15 cellular contexts compared by ENCODE assay signal in genomic region chr2:43358688-43359201, GRCh38.
DNase-seq lines count a peak whose midpoint lies in the region; ATAC-seq, FAIRE-seq and TF ChIP-seq lines count a peak whose summit lies in the region.
"Had no signal": no experiment of that assay in that cellular context is flagged by ENCODE, and none has a peak within 500 bp of the region (broad histone marks: within the 10 kb centered on the region; RNA-seq: fewer than 3 reads in every experiment).

No MANE protein-coding gene starts in this region.

- no peak overlapping the region for H2AFZ ChIP-seq in HepG2 (ENCODE audit: low read length)
- no peak overlapping the region for H2AFZ ChIP-seq in smooth muscle cell (ENCODE audit: low read depth)

- 2% methylated on average over 1 of the region's 1 CpG for whole genome bisulfite sequencing in HepG2 (ENCODE audit: low lambda C conversion rate)
- 13% methylated on average over 1 of the region's 1 CpG for WGBS in smooth muscle cell (ENCODE audit: low lambda C conversion rate)

- TF ChIP-seq RAD21 in HepG2 (CRISPR knock-in tag; IDR thresholded peaks at IDR 0.05), result no peak

- H3K4me2 ChIP-seq in HepG2 (ENCODE audit: low read depth, low read length) (peak overlapping the region; percentile 23), smooth muscle cell (peak overlapping the region; percentile 2)

- no peak overlapping the region for H3K4me3 ChIP-seq in HepG2 (replicated peaks in 1 of 3; ENCODE audit: insufficient read depth in 1 of 3, low read depth in 2 of 3, low read length in 3 of 3)
- no peak overlapping the region for H3K4me3 ChIP-seq in smooth muscle cell
- H3K4me3 ChIP-seq: left lung had no signal

- TF ChIP-seq CTCF in HepG2 (CRISPR knock-in tag; IDR thresholded peaks at IDR 0.05), result no peak
- TF ChIP-seq CTCF in smooth muscle cell (IDR thresholded peaks at IDR 0.05; ENCODE audit: borderline replicate concordance, insufficient read depth, poor library complexity, severe bottlenecking), result no peak

- no TSS peak for BruUV-seq in HepG2 (replicated peaks; lab: Mats Ljungman, UMichigan)

- no peak overlapping the region for H3K9ac ChIP-seq in HepG2 (ENCODE audit: insufficient read depth, low read depth, low read length)
- no peak overlapping the region for H3K9ac ChIP-seq in smooth muscle cell (ENCODE audit: low read depth)

- peak; percentile 44 for DNase-seq in NCI-H1105 treated with DMSO at 0.1 percent for 48 hours (lab: John Stamatoyannopoulos, UW)
- DNase-seq in NCI-H1105 (lab: John Stamatoyannopoulos, UW), result no peak
- peak; percentile 91 for DNase-seq in NCI-H82 treated with DMSO at 0.1 percent for 48 hours (lab: John Stamatoyannopoulos, UW; ENCODE audit: unreplicated experiment)
- peak; percentile 32 for DNase-seq in HepG2 (ENCODE audit: low spot score)
- DNase-seq in smooth muscle cell (lab: John Stamatoyannopoulos, UW; ENCODE audit: unreplicated experiment), result no peak
- no peak for DNase-seq in mesenteric fat pad (ENCODE audit: low spot score)
- DNase-seq in medulla oblongata (ENCODE audit: extremely low spot score), result no peak
- DNase-seq in SIG-M5 treated with dmso at 0.1 percent for 504 hours (lab: John Stamatoyannopoulos, UW; ENCODE audit: unreplicated experiment), result no peak
- DNase-seq: C1 segment of cervical spinal cord; DND-41; effector CD8-positive, alpha-beta T cell; left lung; NCI-H526 treated with DMSO at 0.1 percent for 48 hours; stimulated activated CD4-positive, alpha-beta T cell treated with anti-CD3 and anti-CD28 coated beads, Interleukin-15, amount 100 ng/mL, for 24 hours; stimulated activated naive CD8-positive, alpha-beta T cell treated with anti-CD3 and anti-CD28 coated beads, Interleukin-15, Interleukin-2, amounts not matched to agents 100 U/mL and 50 U/mL, for 24 hours had no signal

- intact Hi-C loops in HepG2 (cut with micrococcal nuclease; ENCODE audit: unreplicated experiment), result no loop called here

- H3F3A ChIP-seq in smooth muscle cell (ENCODE audit: low read depth), result peaks cover 19% of the 10 kb centered on the region

- ATAC-seq in HepG2, result peak; percentile 62
- ATAC-seq: left lung; stimulated activated naive CD8-positive, alpha-beta T cell treated with anti-CD3 and anti-CD28 coated beads, Interleukin-15, Interleukin-2, amounts not matched to agents 100 U/mL and 50 U/mL, for 24 hours had no signal

- TF ChIP-seq EP300 in HepG2 (IDR thresholded peaks at IDR 0.05; ENCODE audit: low read depth in 2 of 2, low read length in 2 of 2) (peak in 1 of 2 experiments; percentile 43; a peak in 1 of 4 replicates), HepG2 (CRISPR knock-in tag; IDR thresholded peaks at IDR 0.05; ENCODE audit: borderline replicate concordance) (no peak)

- H4K20me1 ChIP-seq in HepG2 (ENCODE audit: insufficient read depth, low read length), result no peaks in the 10 kb centered on the region
- no peaks in the 10 kb centered on the region for H4K20me1 ChIP-seq in smooth muscle cell (ENCODE audit: low read depth)

- H3K9me3 ChIP-seq in HepG2 (ENCODE audit: low read length) (no peaks in the 10 kb centered on the region), smooth muscle cell (replicated peaks; ENCODE audit: low read depth) (no peaks in the 10 kb centered on the region)
- H3K9me3 ChIP-seq: left lung had no signal

- no peaks in the 10 kb centered on the region for H3K36me3 ChIP-seq in HepG2 (replicated peaks in 1 of 2; ENCODE audit: control insufficient read depth in 1 of 2, insufficient read depth in 2 of 2, low read length in 2 of 2)
- no peaks in the 10 kb centered on the region for H3K36me3 ChIP-seq in smooth muscle cell (ENCODE audit: low read depth)
- H3K36me3 ChIP-seq: left lung had no signal

- H3K79me2 ChIP-seq in HepG2 (ENCODE audit: insufficient read depth, low read length), result no peaks in the 10 kb centered on the region
- no peaks in the 10 kb centered on the region for H3K79me2 ChIP-seq in smooth muscle cell (ENCODE audit: low read depth)

- H3K27me3 ChIP-seq in HepG2 (ENCODE audit: control insufficient read depth in 1 of 2, insufficient read depth in 2 of 2, low read length in 2 of 2) (no peaks in the 10 kb centered on the region), smooth muscle cell (ENCODE audit: low read depth) (no peaks in the 10 kb centered on the region)
- H3K27me3 ChIP-seq: left lung had no signal

- CTCF ChIA-PET in HepG2 (lab: Yijun Ruan, JAX; ENCODE audit: low intra/inter-chr PET ratio, low total read pairs), result no interaction called here

- H3K27ac ChIP-seq in HepG2 (ENCODE audit: extremely low read length, insufficient read depth, low read length) (peak overlapping the region; percentile 2), smooth muscle cell (ENCODE audit: low read depth) (peak overlapping the region; percentile 34)
- H3K27ac ChIP-seq: left lung had no signal

- in situ Hi-C loops in HepG2 (cut with HindIII; ENCODE audit: extremely low pct_ligation_motif_present, low pct_unique_long_range_greater_than_20kb), result no loop called here

- peaks cover 39% of the 10 kb centered on the region for H3K4me1 ChIP-seq in HepG2 (ENCODE audit: insufficient read depth, low read length)
- peaks cover 9% of the 10 kb centered on the region for H3K4me1 ChIP-seq in smooth muscle cell (ENCODE audit: low read depth)
- H3K4me1 ChIP-seq: left lung had no signal

- no peak for TF ChIP-seq POLR2A in HepG2 (IDR thresholded peaks at IDR 0.05; ENCODE audit: insufficient read depth in 1 of 2, low read depth in 2 of 2, low read length in 2 of 2)

- POLR2A ChIA-PET in HepG2 (lab: Yijun Ruan, JAX), result interaction anchor here (1.5 kb wide), 1 partner anchor 10 kb away, joined by 3 read pairs; no protein-coding TSS in a partner anchor

- no peak for FAIRE-seq in HepG2 (lab: Jason Lieb, UNC)

TF ChIP-seq in HepG2, 621 proteins besides CTCF, POLR2A, EP300 and RAD21 (continues in another document):
- no peak for TF ChIP-seq PHF20 (CRISPR knock-in tag; IDR thresholded peaks at IDR 0.05)
- no peak for TF ChIP-seq ZNF251 (CRISPR knock-in tag; IDR thresholded peaks at IDR 0.05)
- TF ChIP-seq HNF1B (CRISPR knock-in tag; IDR thresholded peaks at IDR 0.05), result no peak
- no peak for TF ChIP-seq ZNF512 (CRISPR knock-in tag; IDR thresholded peaks at IDR 0.05)
- TF ChIP-seq ZNF232 (CRISPR knock-in tag; IDR thresholded peaks at IDR 0.05; ENCODE audit: borderline replicate concordance), result no peak
- TF ChIP-seq ZNF17 (CRISPR knock-in tag; IDR thresholded peaks at IDR 0.05), result no peak
- TF ChIP-seq PPARG (CRISPR knock-in tag; conservative IDR thresholded peaks at IDR 0.05), result no peak
- TF ChIP-seq SOX6 (IDR thresholded peaks at IDR 0.05), result no peak
- TF ChIP-seq SOX6 (CRISPR knock-in tag; IDR thresholded peaks at IDR 0.05), result peak; percentile 35; the same call in 1 of the 2 replicates
- 0 out of 2 replicates have a peak, but pooled peaks have one; percentile 29 for TF ChIP-seq TFE3 (CRISPR knock-in tag; IDR thresholded peaks at IDR 0.05)
- TF ChIP-seq SUZ12 (IDR thresholded peaks at IDR 0.05; ENCODE audit: low read depth, low read length), result no peak
- TF ChIP-seq ZNF747 (CRISPR knock-in tag; IDR thresholded peaks at IDR 0.05; ENCODE audit: borderline replicate concordance), result no peak
- 0 out of 2 replicates have a peak, but pooled peaks have one; percentile 23 for TF ChIP-seq ZGPAT (CRISPR knock-in tag; IDR thresholded peaks at IDR 0.05)

Comparison
In these comparisons a context has a peak if more than half of its experiments do, and no peak if none do; other contexts are left out.
1. DNase-seq: peak in NCI-H1105 treated with DMSO at 0.1 percent for 48 hours (single experiment), NCI-H82 treated with DMSO at 0.1 percent for 48 hours (single experiment) and HepG2 (single experiment); none in NCI-H1105 (single experiment), smooth muscle cell (single experiment), mesenteric fat pad (single experiment), medulla oblongata (single experiment) and SIG-M5 treated with dmso at 0.1 percent for 504 hours (single experiment).